ENCODE assay signal across 10 cellular contexts in the genomic region with DNA sequence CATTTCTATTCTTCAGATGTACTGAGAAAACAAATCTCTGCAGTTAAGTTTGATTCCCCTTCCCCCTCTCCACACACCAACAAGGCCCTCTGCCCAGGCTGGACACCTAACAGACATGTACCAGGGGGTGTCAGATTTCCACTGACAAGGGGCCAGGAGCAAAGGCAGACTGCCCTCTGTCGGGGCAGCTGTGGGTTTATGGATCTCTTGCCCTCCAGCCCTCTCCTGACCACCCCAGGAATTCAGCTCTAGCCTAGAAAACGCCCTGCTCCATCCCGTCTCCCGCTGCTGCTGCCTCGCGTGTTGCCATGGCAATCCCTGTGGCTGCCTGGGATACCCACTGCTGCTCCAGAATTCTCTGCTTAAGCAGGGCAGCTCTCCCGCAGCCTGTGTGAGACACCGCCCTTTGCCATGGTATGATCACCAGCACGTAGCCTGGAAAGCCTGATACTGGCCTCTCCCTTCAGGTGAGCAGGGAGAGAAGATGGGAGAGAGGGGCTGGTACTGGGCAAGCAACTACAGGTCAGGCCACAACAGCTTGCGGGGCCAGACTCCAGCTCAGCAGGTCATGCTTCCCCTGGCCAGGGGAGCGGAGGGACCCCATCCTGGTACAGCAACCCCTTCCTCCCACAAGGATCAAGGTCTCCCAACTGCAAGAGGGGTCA. TPM values are rescaled to one million over a fixed set of nuclear protein-coding genes. Genes with fewer than 3 reads are reported as not detected.
DNase-seq lines count a peak whose midpoint lies in the region; ATAC-seq, FAIRE-seq and TF ChIP-seq lines count a peak whose summit lies in the region.
"Had no signal": no experiment of that assay in that cellular context is flagged by ENCODE, and none has a peak within 500 bp of the region (broad histone marks: within the 10 kb centered on the region; RNA-seq: fewer than 3 reads in every experiment).

No MANE protein-coding gene starts in this region.

- no peak for FAIRE-seq in kidney (lab: Jason Lieb, UNC)

- CTCF ChIA-PET in HEK293T (lab: Yijun Ruan, JAX), result interaction anchor here (1.9 to 2.8 kb wide), 2 partner anchors 8 to 11 kb away, joined by 10 to 36 read pairs; no protein-coding TSS in a partner anchor

- peaks cover 7% of the 10 kb centered on the region for H3K27me3 ChIP-seq in adipocyte (replicated peaks; ENCODE audit: control insufficient read depth, insufficient read depth, low read length)

- H3K9ac ChIP-seq in adipocyte (ENCODE audit: low read length) (peak overlapping the region; percentile 44), kidney (ENCODE audit: low read length in 2 of 2) (no peak overlapping the region)

- H3K9me3 ChIP-seq in adipocyte (ENCODE audit: control insufficient read depth, low read length) (no peaks in the 10 kb centered on the region), kidney (ENCODE audit: control insufficient read depth in 1 of 2, low read length in 2 of 2) (no peaks in the 10 kb centered on the region)
- H3K9me3 ChIP-seq: neutrophil had no signal

- no peak for TF ChIP-seq CTCF in kidney (IDR thresholded peaks at IDR 0.05; ENCODE audit: borderline replicate concordance, extremely low read depth, insufficient read depth)

- DNase-seq in LHCN-M2 (ENCODE audit: low read depth) (peak; percentile 7), adipocyte (ENCODE audit: low read depth) (peak; percentile 19), left cardiac atrium (no peak), retina (peak; percentile 87), NCI-H2107 (lab: John Stamatoyannopoulos, UW) (no peak), NOMO-1 treated with DMSO at 0.1 percent for 48 hours (lab: John Stamatoyannopoulos, UW; ENCODE audit: unreplicated experiment) (no peak), kidney (no peak), HEK293T (ENCODE audit: extremely low spot score) (no peak)
- DNase-seq: NCI-H2171 had no signal

- H3K36me3 ChIP-seq in adipocyte (ENCODE audit: control insufficient read depth, insufficient read depth, low read length, severe bottlenecking) (no peaks in the 10 kb centered on the region), kidney (ENCODE audit: control insufficient read depth in 1 of 2, insufficient read depth in 2 of 2, low read length in 2 of 2) (no peaks in the 10 kb centered on the region)
- H3K36me3 ChIP-seq: neutrophil had no signal

- peak; percentile 27 to 33 for ATAC-seq in left cardiac atrium

- intact Hi-C loops in left cardiac atrium (cut with DNase I) (no loop called here), kidney (cut with DNase I) (no loop called here)

- POLR2A ChIA-PET in HEK293T (lab: Yijun Ruan, JAX), result no interaction called here

- H3K27ac ChIP-seq in kidney (ENCODE audit: low read depth in 2 of 2, low read length in 2 of 2), result no peak overlapping the region
- H3K27ac ChIP-seq: neutrophil had no signal

- peaks cover 31% of the 10 kb centered on the region for H3K4me1 ChIP-seq in adipocyte (ENCODE audit: control insufficient read depth, insufficient read depth, low read length)
- peaks cover 0 to 2% of the 10 kb centered on the region in 2 donors for H3K4me1 ChIP-seq in kidney (ENCODE audit: control insufficient read depth in 1 of 2, insufficient read depth in 1 of 2, low read depth in 1 of 2, low read length in 2 of 2)

- H3K4me3 ChIP-seq in adipocyte (ENCODE audit: low read length) (peak overlapping the region; percentile 30), kidney (ENCODE audit: low read length in 2 of 2) (no peak overlapping the region)

TF ChIP-seq in HEK293T, 16 proteins besides CTCF, POLR2A, EP300 and RAD21:
- TF ChIP-seq ELF4 (IDR thresholded peaks at IDR 0.05), result no peak
- TF ChIP-seq BHLHE40 (IDR thresholded peaks at IDR 0.05; ENCODE audit: borderline replicate concordance), result no peak
- no peak for TF ChIP-seq NFRKB (IDR thresholded peaks at IDR 0.05)

RNA-seq across cellular contexts. Expression of a gene that starts 41.6 kb away (rescaled TPM):
- 16.6 and 17.7 TPM in 2 replicates for total RNA-seq in LHCN-M2 (2014; rRNA removed)
- 9.9 TPM for polyA plus RNA-seq in LHCN-M2 (2012)
- total RNA-seq in left cardiac atrium, result 1 to 10 TPM; 8.1 to 8.2 TPM
- total RNA-seq in kidney, result 14.1 TPM
- 11.7 TPM for polyA plus RNA-seq in kidney (ENCODE audit: insufficient read depth, low read depth, low replicate concordance)

RNA-seq across cellular contexts. Expression of a gene that starts 56.6 kb away (rescaled TPM):
- total RNA-seq in LHCN-M2 (2014; rRNA removed), result 67.5 and 78.7 TPM in 2 replicates
- polyA plus RNA-seq in LHCN-M2 (2012), result 43.9 TPM
- 10 to 100 TPM; 23.0 to 33.9 TPM for total RNA-seq in left cardiac atrium
- 40.2 TPM for total RNA-seq in kidney
- 30.0 TPM for polyA plus RNA-seq in kidney (ENCODE audit: insufficient read depth, low read depth, low replicate concordance)

Comparison
In these comparisons a context has a peak if more than half of its experiments do, and no peak if none do; other contexts are left out.
1. DNase-seq: peak in LHCN-M2 (single experiment), adipocyte (single experiment) and retina (single experiment); none in left cardiac atrium (single experiment), NCI-H2107 (single experiment), NOMO-1 treated with DMSO at 0.1 percent for 48 hours (single experiment), kidney (single experiment) and HEK293T (single experiment).